ENCODE assay signal across 1 cellular context in genomic region chr16:17917316-17918019, GRCh38.
A peak's percentile ranks its signal among the peaks of the same experiment; 100 is the strongest.
TF ChIP-seq lines count a peak whose summit lies in the region.

No MANE protein-coding gene starts in this region.

TF ChIP-seq in HepG2, 621 proteins besides CTCF, POLR2A, EP300 and RAD21 (continued from another document):
- TF ChIP-seq ZBTB44 (CRISPR knock-in tag; IDR thresholded peaks at IDR 0.05) (no peak), PAXIP1 (CRISPR knock-in tag; conservative IDR thresholded peaks at IDR 0.05) (peak; percentile 46), SIN3A (IDR thresholded peaks at IDR 0.05; ENCODE audit: borderline replicate concordance, low read depth, low read length) (no peak), ZNF550 (CRISPR knock-in tag; IDR thresholded peaks at IDR 0.05; ENCODE audit: borderline replicate concordance) (no peak), SOX6 (IDR thresholded peaks at IDR 0.05) (no peak), SOX6 (CRISPR knock-in tag; IDR thresholded peaks at IDR 0.05) (0 out of 2 replicates have a peak, but pooled peaks have one; percentile 13), ATF5 (CRISPR knock-in tag; IDR thresholded peaks at IDR 0.05; ENCODE audit: low read depth) (no peak), STAT5B (CRISPR knock-in tag; IDR thresholded peaks at IDR 0.05) (no peak), BRF2 (CRISPR knock-in tag; IDR thresholded peaks at IDR 0.05) (no peak), FLYWCH1 (CRISPR knock-in tag; IDR thresholded peaks at IDR 0.05) (no peak), KIAA2018 (CRISPR knock-in tag; IDR thresholded peaks at IDR 0.05; ENCODE audit: borderline replicate concordance) (no peak), ARNT2 (CRISPR knock-in tag; IDR thresholded peaks at IDR 0.05; ENCODE audit: low read depth) (no peak), ZNF335 (CRISPR knock-in tag; IDR thresholded peaks at IDR 0.05) (no peak), HNF4A (CRISPR knock-in tag; IDR thresholded peaks at IDR 0.05) (no peak), GPBP1L1 (CRISPR knock-in tag; IDR thresholded peaks at IDR 0.05) (no peak), ZFP82 (CRISPR knock-in tag; IDR thresholded peaks at IDR 0.05; ENCODE audit: borderline replicate concordance) (no peak), JUND (CRISPR knock-in tag; IDR thresholded peaks at IDR 0.05) (peak; percentile 76), SRSF4 (IDR thresholded peaks at IDR 0.05; ENCODE audit: low read depth, low read length, poor library complexity, severe bottlenecking) (no peak)
